8 cellular contexts compared by ENCODE assay signal in the genomic region with DNA sequence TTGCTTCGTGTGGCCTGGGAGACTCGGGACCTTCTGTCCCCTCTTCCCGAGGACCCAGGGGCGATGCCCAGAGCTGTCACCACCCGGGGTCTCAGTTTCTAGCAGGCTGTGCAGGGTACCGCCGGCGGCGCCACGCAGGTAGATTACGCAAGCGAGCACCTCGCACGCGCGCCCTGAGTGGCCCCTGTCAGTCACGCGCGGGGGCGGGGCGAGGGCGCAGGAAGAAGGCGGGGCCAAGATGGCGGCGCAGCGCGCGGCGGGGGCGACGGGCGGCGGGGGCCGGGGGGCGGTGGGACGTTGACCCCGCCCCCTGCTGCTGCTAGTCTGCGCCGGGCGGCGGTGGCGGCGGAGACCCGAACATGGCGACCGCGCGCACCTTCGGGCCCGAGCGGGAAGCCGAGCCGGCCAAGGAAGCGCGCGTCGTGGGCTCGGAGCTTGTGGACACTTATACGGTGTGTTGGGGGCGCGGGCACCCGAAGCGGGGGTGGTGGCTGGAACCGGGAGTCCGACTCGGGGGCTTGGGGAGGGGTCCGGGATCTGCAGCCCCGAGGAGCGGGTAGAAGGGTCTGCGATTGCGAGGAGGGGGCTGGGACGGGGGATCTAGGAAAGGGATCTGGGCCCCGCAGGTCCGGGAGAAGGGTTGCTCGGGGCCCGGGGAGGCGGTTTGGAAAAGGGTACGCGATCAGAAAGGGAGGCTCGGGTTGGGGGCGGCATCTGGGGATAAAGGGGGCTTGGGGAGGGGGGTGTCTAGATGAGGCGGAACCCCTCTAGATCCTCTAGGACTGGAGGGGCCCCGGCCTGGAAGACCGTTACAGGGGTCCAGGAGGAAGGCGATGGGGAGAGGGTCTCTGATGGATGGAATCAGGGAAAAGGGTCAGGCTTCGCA. TPM values are rescaled to one million over a fixed set of nuclear protein-coding genes. Genes with fewer than 3 reads are reported as not detected.
DNase-seq lines count a peak whose midpoint lies in the region; ATAC-seq and TF ChIP-seq lines count a peak whose summit lies in the region.

TSS of gene NISCH (plus strand) at position 322 of the 886 bp plus-strand sequence. CDS start at position 360, 38 bp downstream.

- under 1% methylated on average over 86 of the region's 86 CpGs for WGBS in right cardiac atrium

- H3K4me1 ChIP-seq in right cardiac atrium (ENCODE audit: control insufficient read depth, insufficient read depth, low read length), result peaks cover 9% of the 10 kb centered on the region
- H3K4me1 ChIP-seq in rectal smooth muscle tissue (ENCODE audit: control insufficient read depth, insufficient read depth, low read length), result peaks cover 13% of the 10 kb centered on the region
- peaks cover 41% of the 10 kb centered on the region for H3K4me1 ChIP-seq in vagina

- H3K4me3 ChIP-seq in right cardiac atrium (ENCODE audit: low read length) (peak within 1 kb of the TSS; percentile 85), rectal smooth muscle tissue (ENCODE audit: low read length) (peak within 1 kb of the TSS; percentile 78), vagina (peak within 1 kb of the TSS; percentile 88 to 92)

- peak within 1 kb of the TSS; percentile 71 for H3K9ac ChIP-seq in rectal smooth muscle tissue (ENCODE audit: low read length)

- intact Hi-C loops in right cardiac atrium (cut with DNase I) (no loop called here), vagina (cut with DNase I) (no loop called here)

- H3K27me3 ChIP-seq in right cardiac atrium (ENCODE audit: control insufficient read depth, insufficient read depth) (no peaks in the 10 kb centered on the region), rectal smooth muscle tissue (ENCODE audit: control insufficient read depth, insufficient read depth, low read length) (no peaks in the 10 kb centered on the region), vagina (no peaks in the 10 kb centered on the region)

- TF ChIP-seq CTCF in GM10266 (IDR thresholded peaks at IDR 0.05; ENCODE audit: control insufficient read depth, insufficient read depth, low read depth, missing control alignments), result no peak
- no peak for TF ChIP-seq CTCF in vagina (IDR thresholded peaks at IDR 0.05)

- H3K27ac ChIP-seq in right cardiac atrium (ENCODE audit: low read length), result peak within 1 kb of the TSS; percentile 95
- peak within 1 kb of the TSS; percentile 83 for H3K27ac ChIP-seq in rectal smooth muscle tissue (ENCODE audit: low read depth, low read length)
- peak within 1 kb of the TSS; percentile 97 for H3K27ac ChIP-seq in vagina

- peak; percentile 97 for DNase-seq in GM10266 (ENCODE audit: extremely low spot score)
- peak; percentile 76 for DNase-seq in HCEC 1CT
- peak; percentile 75 for DNase-seq in NAMALWA (ENCODE audit: low spot score)
- peak; percentile 91 to 97 (median 95) for DNase-seq in T-helper 2 cell
- peak in 52 of 56 donors; percentile 18 to 89 (median 67) for DNase-seq in amygdala (lab: John Stamatoyannopoulos, UW)
- peak; percentile 91 to 97 (median 97) for DNase-seq in right cardiac atrium
- DNase-seq in vagina (ENCODE audit: extremely low spot score in 2 of 2), result no peak

- H3K36me3 ChIP-seq in rectal smooth muscle tissue (ENCODE audit: control insufficient read depth, insufficient read depth, low read length), result peaks cover 17% of the 10 kb centered on the region
- peaks cover 0 to 17% of the 10 kb centered on the region in 2 donors for H3K36me3 ChIP-seq in vagina

- peak; percentile 68 to 72 for ATAC-seq in right cardiac atrium

- H3K9me3 ChIP-seq in right cardiac atrium (ENCODE audit: control insufficient read depth, low read length), result no peaks in the 10 kb centered on the region
- H3K9me3 ChIP-seq in vagina, result no peaks in the 10 kb centered on the region

- peak in 1 of 2 donors; percentile 26 for TF ChIP-seq POLR2A in vagina (IDR thresholded peaks at IDR 0.05)

RNA-seq across cellular contexts. Expression of gene NISCH, which starts in this region (rescaled TPM):
- total RNA-seq in right cardiac atrium, result 10 to 100 TPM; 48.6 to 59.2 (median 53.0) TPM
- 31.2 TPM for polyA plus RNA-seq in right cardiac atrium
- total RNA-seq in vagina, result 103 TPM

Comparison
In these comparisons a context has a peak if more than half of its experiments do, and no peak if none do; other contexts are left out.
1. DNase-seq: peak in GM10266 (single experiment), HCEC 1CT (single experiment), NAMALWA (single experiment), T-helper 2 cell (5 of 5), amygdala (52 of 56) and right cardiac atrium (3 of 3); none in vagina (0 of 2).
2. Peak in every context shown above with its lines, with median percentiles within 50 percentile points of each other: H3K27ac ChIP-seq and H3K4me3 ChIP-seq.